1 cellular context compared by ENCODE assay signal in genomic region chr16:5018791-5019190, GRCh38.
TF ChIP-seq lines count a peak whose summit lies in the region.

No MANE protein-coding gene starts in this region.

TF ChIP-seq in HepG2, 621 proteins besides CTCF, POLR2A, EP300 and RAD21:
- TF ChIP-seq ETS1 (CRISPR knock-in tag; IDR thresholded peaks at IDR 0.05) (no peak), ZSCAN12 (CRISPR knock-in tag; IDR thresholded peaks at IDR 0.05) (0 out of 2 replicates have a peak, but pooled peaks have one; percentile 26), GATAD1 (CRISPR knock-in tag; IDR thresholded peaks at IDR 0.05) (no peak), ZNF781 (CRISPR knock-in tag; IDR thresholded peaks at IDR 0.05; ENCODE audit: borderline replicate concordance, not compliant biosample characterization) (no peak), ELF4 (CRISPR knock-in tag; IDR thresholded peaks at IDR 0.05; ENCODE audit: borderline replicate concordance) (no peak), TFAP4 (IDR thresholded peaks at IDR 0.05; ENCODE audit: borderline replicate concordance, low read depth) (no peak), ZNF550 (CRISPR knock-in tag; IDR thresholded peaks at IDR 0.05; ENCODE audit: borderline replicate concordance) (no peak)
